Comparison of ENCODE assay signal across 15 cellular contexts in genomic region chr10:12938271-12938670, GRCh38.
A peak's percentile ranks its signal among the peaks of the same experiment; 100 is the strongest.
DNase-seq lines count a peak whose midpoint lies in the region; ATAC-seq and TF ChIP-seq lines count a peak whose summit lies in the region.
"Had no signal": no experiment of that assay in that cellular context is flagged by ENCODE, and none has a peak within 500 bp of the region (broad histone marks: within the 10 kb centered on the region; RNA-seq: fewer than 3 reads in every experiment).

No MANE protein-coding gene starts in this region.

- no peaks in the 10 kb centered on the region for H3K27me3 ChIP-seq in MG63
- H3K27me3 ChIP-seq in right cardiac atrium (ENCODE audit: control insufficient read depth, insufficient read depth): no peaks in the 10 kb centered on the region
- H3K27me3 ChIP-seq: BLaER1 treated with 17β-estradiol and CSF1 and Interleukin-3, amounts not matched to agents 10 nM and 100 nM had no signal

- H3K4me1 ChIP-seq in right cardiac atrium (ENCODE audit: control insufficient read depth, insufficient read depth, low read length): no peaks in the 10 kb centered on the region
- H3K4me1 ChIP-seq: BLaER1 treated with 17β-estradiol and CSF1 and Interleukin-3, amounts not matched to agents 10 nM and 100 nM had no signal

- H3K4me3 ChIP-seq in MG63 (no peak overlapping the region), astrocyte of the cerebellum (ENCODE audit: low read depth, low read length) (no peak overlapping the region), right cardiac atrium (ENCODE audit: low read length) (no peak overlapping the region)
- H3K4me3 ChIP-seq: BLaER1 treated with 17β-estradiol and CSF1 and Interleukin-3, amounts not matched to agents 10 nM and 100 nM; GM12878 had no signal

- intact Hi-C loops in right cardiac atrium (cut with DNase I): no loop called here

- H3K9me3 ChIP-seq in MG63 (peaks cover 9% of the 10 kb centered on the region; the same call in 1 of the 2 replicates), right cardiac atrium (ENCODE audit: control insufficient read depth, low read length) (no peaks in the 10 kb centered on the region)

- no peak overlapping the region for H3K27ac ChIP-seq in right cardiac atrium (ENCODE audit: low read length)
- H3K27ac ChIP-seq: BLaER1 treated with 17β-estradiol and CSF1 and Interleukin-3, amounts not matched to agents 10 nM and 100 nM; HL-60 had no signal

- DNase-seq in MG63 (peak; percentile 77), astrocyte of the cerebellum (ENCODE audit: low read depth) (peak; percentile 27), stromal cell of bone marrow (ENCODE audit: low read depth) (peak; percentile 35), RPMI8226 (no peak), right cardiac atrium (no peak)
- DNase-seq: ACHN; CD4-positive, CD25-positive, alpha-beta regulatory T cell; DMS79; GOT3; H9 had no signal

- in situ Hi-C loops in astrocyte of the cerebellum (cut with HindIII; ENCODE audit: low sequenced_read_pairs): no loop called here

- WGBS in right cardiac atrium: 50% methylated on average over 4 of the region's 4 CpGs

- TF ChIP-seq CTCF in astrocyte of the cerebellum (IDR thresholded peaks at IDR 0.05; ENCODE audit: low read depth, low read length, missing control alignments): no peak

- H3K36me3 ChIP-seq in MG63: no peaks in the 10 kb centered on the region
- H3K36me3 ChIP-seq: BLaER1 treated with 17β-estradiol and CSF1 and Interleukin-3, amounts not matched to agents 10 nM and 100 nM had no signal

- peak; percentile 15 for ATAC-seq in esophagus mucosa
- ATAC-seq in right cardiac atrium: no peak
- no peak for ATAC-seq in activated CD4-positive, CD25-positive, alpha-beta regulatory T cell treated with anti-CD3 and anti-CD28 coated beads, Interleukin-2, amount 50 U/mL, for 24 hours
- ATAC-seq: GM12878 had no signal

Comparison
In these comparisons a context has a peak if more than half of its experiments do, and no peak if none do; other contexts are left out.
1. DNase-seq: peak in MG63 (single experiment), astrocyte of the cerebellum (single experiment) and stromal cell of bone marrow (single experiment); none in RPMI8226 (single experiment) and right cardiac atrium (0 of 3).